Comparison of ENCODE assay signal across 4 cellular contexts in the genomic region with DNA sequence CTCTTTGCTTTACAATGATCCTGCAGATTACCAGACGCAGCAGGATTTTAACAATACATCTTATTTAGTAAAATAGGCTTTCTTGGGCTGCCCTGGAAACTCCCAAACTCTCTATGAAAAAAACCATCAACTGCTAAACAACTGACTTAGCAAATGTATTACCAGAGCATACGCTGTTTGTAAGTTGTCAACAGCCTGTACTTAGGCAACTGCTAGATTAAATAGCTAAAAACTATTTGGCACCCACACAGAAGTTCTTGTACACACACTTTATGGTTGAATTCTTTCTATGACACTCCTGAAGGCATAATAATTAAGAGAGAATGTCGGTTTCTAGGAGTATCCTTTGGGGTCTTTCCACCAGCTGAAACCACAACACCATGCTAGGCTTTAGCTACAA.
"Had no signal": no experiment of that assay in that cellular context is flagged by ENCODE, and none has a peak within 500 bp of the region (broad histone marks: within the 10 kb centered on the region; RNA-seq: fewer than 3 reads in every experiment).

No MANE protein-coding gene starts in this region.

- H3K4me3 Mint-ChIP-seq: GM23338, H9 had no signal

- ATAC-seq: GM23338 had no signal

- H3K4me3 ChIP-seq: GM23338 had no signal

- DNase-seq: H9, HCEC 1CT, IMR-90 had no signal

- H3K27ac Mint-ChIP-seq: GM23338, H9 had no signal
